ENCODE assay signal across 27 cellular contexts in the genomic region with DNA sequence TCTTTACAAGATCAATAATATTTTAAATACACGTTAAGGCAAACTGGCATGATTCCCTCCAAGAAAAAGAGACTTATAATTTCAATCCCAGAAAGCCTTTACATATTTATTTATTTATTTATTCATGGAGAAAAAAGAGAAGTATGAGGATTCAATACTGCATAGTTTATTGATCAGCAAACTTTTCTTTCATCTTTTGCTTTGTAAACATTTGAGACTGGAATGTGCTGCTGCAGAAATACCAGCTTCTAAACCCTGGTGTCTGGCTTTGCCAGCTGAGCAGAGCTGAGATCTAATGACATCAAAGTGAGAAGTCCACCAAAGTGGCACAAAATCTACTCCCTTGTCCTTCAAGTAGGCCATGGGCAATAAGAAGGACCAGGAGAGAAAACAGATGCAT.
A peak's percentile ranks its signal among the peaks of the same experiment; 100 is the strongest.
DNase-seq lines count a peak whose midpoint lies in the region; ATAC-seq, FAIRE-seq and TF ChIP-seq lines count a peak whose summit lies in the region.
"Had no signal": no experiment of that assay in that cellular context is flagged by ENCODE, and none has a peak within 500 bp of the region (broad histone marks: within the 10 kb centered on the region; RNA-seq: fewer than 3 reads in every experiment).

No MANE protein-coding gene starts in this region.

- TF ChIP-seq CTCF in GM12878 (IDR thresholded peaks at IDR 0.05 in 2 of 3, conservative IDR thresholded peaks at IDR 0.05 in 1 of 3; ENCODE audit: control insufficient read depth in 2 of 3, extremely low read depth in 1 of 3, insufficient read depth in 1 of 3, low read depth in 3 of 3, low read length in 3 of 3) (no peak), right lobe of liver (IDR thresholded peaks at IDR 0.05) (no peak), progenitor cell of endocrine pancreas (IDR thresholded peaks at IDR 0.05; ENCODE audit: unreplicated experiment) (no peak)

- H3K9me3 Mint-ChIP-seq in progenitor cell of endocrine pancreas (ENCODE audit: low read depth): no peaks in the 10 kb centered on the region
- H3K9me3 Mint-ChIP-seq: CD4-positive, alpha-beta T cell had no signal

- no peak for TF ChIP-seq EP300 in GM12878 (IDR thresholded peaks at IDR 0.05; ENCODE audit: borderline replicate concordance in 1 of 2, control insufficient read depth in 1 of 2, low read depth in 2 of 2, low read length in 2 of 2)

- intact Hi-C loops in GM12878 (cut with micrococcal nuclease; ENCODE audit: unreplicated experiment) (loop anchor here (5.0 kb wide), 1 partner anchor 83 kb away; no protein-coding TSS in a partner anchor), right lobe of liver (cut with DNase I) (no loop called here)

- peak overlapping the region in 7 of 11 experiments; percentile 33 to 74 (median 66); a peak in 14 of 22 replicates for H3K27ac ChIP-seq in BLaER1 treated with 17β-estradiol and CSF1 and Interleukin-3, amounts not matched to agents 10 nM and 100 nM
- H3K27ac ChIP-seq in GM12878 (ENCODE audit: control insufficient read depth, insufficient read depth) (no peak overlapping the region), right lobe of liver (peak overlapping the region in 2 of 3 donors; percentile 11 to 48)
- H3K27ac ChIP-seq: RWPE1 had no signal

- no peaks in the 10 kb centered on the region for H3K27me3 ChIP-seq in BLaER1 treated with 17β-estradiol and CSF1 and Interleukin-3, amounts not matched to agents 10 nM and 100 nM
- H3K27me3 ChIP-seq in GM12878 (replicated peaks in 1 of 2; ENCODE audit: control insufficient read depth in 2 of 2, insufficient read depth in 2 of 2, low read length in 1 of 2) (no peaks in the 10 kb centered on the region), right lobe of liver (no peaks in the 10 kb centered on the region)
- H3K27me3 ChIP-seq: BE2C had no signal

- TF ChIP-seq POLR2A in GM12878 (IDR thresholded peaks at IDR 0.05; ENCODE audit: low read depth, low read length): no peak
- TF ChIP-seq POLR2A in right lobe of liver (IDR thresholded peaks at IDR 0.05): no peak

- no peak overlapping the region for H3K4me3 Mint-ChIP-seq in progenitor cell of endocrine pancreas (ENCODE audit: low read depth)
- H3K4me3 Mint-ChIP-seq: CD4-positive, alpha-beta T cell had no signal

- RAD21 ChIA-PET in GM12878 (lab: Charles Lee; ENCODE audit: unreplicated experiment): interaction anchor here (0.7 to 1.9 kb wide), 2 partner anchors 28 to 93 kb away, joined by 3 to 9 read pairs; no protein-coding TSS in a partner anchor

- POLR2A ChIA-PET in GM12878 (lab: Charles Lee): interaction anchor here (0.6 kb wide), 1 partner anchor 30 kb away, joined by 4 read pairs; no protein-coding TSS in a partner anchor

- ATAC-seq in GM12878: no peak
- peak; percentile 12 to 41 (median 22) for ATAC-seq in right lobe of liver
- ATAC-seq in GM21526 (IDR thresholded peaks at IDR 0.05; ENCODE audit: low FRiP score, unreplicated experiment): no peak
- ATAC-seq in HG02642 (IDR thresholded peaks at IDR 0.05; ENCODE audit: poor library complexity, unreplicated experiment): no peak
- ATAC-seq: HCT116, K562, Panc1 had no signal

- H3K79me2 ChIP-seq in GM12878 (ENCODE audit: control insufficient read depth, insufficient read depth, low read length): no peaks in the 10 kb centered on the region

- H3K4me1 Mint-ChIP-seq in progenitor cell of endocrine pancreas (ENCODE audit: low read depth): peaks cover 61% of the 10 kb centered on the region

- no peaks in the 10 kb centered on the region for H3K27me3 Mint-ChIP-seq in progenitor cell of endocrine pancreas
- H3K27me3 Mint-ChIP-seq: CD4-positive, alpha-beta T cell had no signal

- CTCF ChIA-PET in GM12878 (lab: Yijun Ruan, JAX): interaction anchor here (0.8 to 2.8 kb wide), 6 partner anchors 10 to 349 kb away, joined by 3 to 9 read pairs (median 4); a partner anchor contains a TSS

- peak overlapping the region; percentile 81 for H3K27ac Mint-ChIP-seq in progenitor cell of endocrine pancreas
- H3K27ac Mint-ChIP-seq: CD4-positive, alpha-beta T cell had no signal

- DNase-seq in GM12878 (ENCODE audit: low read depth, low spot score) (no peak), right lobe of liver (no peak), progenitor cell of endocrine pancreas (ENCODE audit: low spot score, unreplicated experiment) (no peak), C1 segment of cervical spinal cord (lab: John Stamatoyannopoulos, UW) (no peak)
- no peak for DNase-seq in activated CD4-positive, CD25-positive, alpha-beta regulatory T cell treated with anti-CD3 and anti-CD28 coated beads, Interleukin-2, amount 50 U/mL, for 72 hours
- DNase-seq: 8988T; ACHN; BE2C; CD4-positive, alpha-beta T cell; DMS79; EL; GDM1; NCI-H1105 treated with DMSO at 0.1 percent for 48 hours; NCI-H146; NCI-H1930; NCI-H2107; NCI-H446; NCI-H524 treated with DMSO at 0.1 percent for 48 hours; NCI-H774; SHP77 had no signal

- WGBS in GM12878 (ENCODE audit: insufficient coverage, insufficient replicate concordance, low lambda C conversion rate, missing lambda C conversion rate): 0% methylated on average over 1 of the region's 1 CpG
- 0% methylated on average over 1 of the region's 1 CpG for WGBS in right lobe of liver (ENCODE audit: insufficient coverage, low coverage, low lambda C conversion rate, missing lambda C conversion rate)

- peak overlapping the region in 3 of 10 experiments; percentile 2 to 43 (median 9); a peak in 3 of 20 replicates for H3K4me3 ChIP-seq in BLaER1 treated with 17β-estradiol and CSF1 and Interleukin-3, amounts not matched to agents 10 nM and 100 nM
- H3K4me3 ChIP-seq in GM12878 (no peak overlapping the region), right lobe of liver (no peak overlapping the region)
- H3K4me3 ChIP-seq: K562 had no signal

- H3K4me1 ChIP-seq in BLaER1 treated with 17β-estradiol and CSF1 and Interleukin-3, amounts not matched to agents 10 nM and 100 nM: peaks cover 12 to 51% (median 29%) of the 10 kb centered on the region in 10 experiments
- peaks cover 13% of the 10 kb centered on the region for H3K4me1 ChIP-seq in GM12878 (ENCODE audit: control insufficient read depth, insufficient read depth, low read length)
- H3K4me1 ChIP-seq in right lobe of liver: peaks cover 0 to 38% (median 19%) of the 10 kb centered on the region in 4 donors
- H3K4me1 ChIP-seq: BE2C had no signal

- BruUV-seq in GM12878 (replicated peaks; lab: Mats Ljungman, UMichigan): no TSS peak

- H2AFZ ChIP-seq in GM12878 (ENCODE audit: control insufficient read depth, low read depth, low read length): no peak overlapping the region

- FAIRE-seq in GM12878 (lab: Jason Lieb, UNC): no peak
- FAIRE-seq: K562 had no signal

- peaks cover 0 to 22% (median 2%) of the 10 kb centered on the region in 11 experiments; a peak in 8 of 22 replicates for H3K36me3 ChIP-seq in BLaER1 treated with 17β-estradiol and CSF1 and Interleukin-3, amounts not matched to agents 10 nM and 100 nM
- H3K36me3 ChIP-seq in GM12878 (ENCODE audit: control insufficient read depth in 2 of 2, insufficient read depth in 2 of 2, low read length in 1 of 2) (no peaks in the 10 kb centered on the region), right lobe of liver (no peaks in the 10 kb centered on the region)
- H3K36me3 ChIP-seq: BE2C had no signal

- H3K9me3 ChIP-seq in BLaER1 treated with 17β-estradiol and CSF1 and Interleukin-3, amounts not matched to agents 10 nM and 100 nM (replicated peaks in 1 of 11): peaks cover 0 to 9% (median 0%) of the 10 kb centered on the region in 11 experiments; a peak in 3 of 22 replicates
- H3K9me3 ChIP-seq in GM12878 (replicated peaks; ENCODE audit: control insufficient read depth, insufficient read depth, low read length) (no peaks in the 10 kb centered on the region), right lobe of liver (no peaks in the 10 kb centered on the region)
- H3K9me3 ChIP-seq: BE2C had no signal

- SMC1A ChIA-PET in GM12878 (lab: Charles Lee; ENCODE audit: uncharacterized antibody, unreplicated experiment): interaction anchor here (0.6 to 1.2 kb wide), 6 partner anchors 20 to 210 kb away, joined by 3 to 8 read pairs (median 3); no protein-coding TSS in a partner anchor

- H3K9ac ChIP-seq in BLaER1 treated with 17β-estradiol and CSF1 and Interleukin-3, amounts not matched to agents 10 nM and 100 nM: peak overlapping the region in 5 of 11 experiments; percentile 25 to 61 (median 55); a peak in 10 of 22 replicates
- H3K9ac ChIP-seq in GM12878 (ENCODE audit: control insufficient read depth, insufficient read depth, low read length): no peak overlapping the region

- H3K36me3 Mint-ChIP-seq in progenitor cell of endocrine pancreas (ENCODE audit: insufficient read depth): no peaks in the 10 kb centered on the region

- in situ Hi-C loops in GM12878 (cut with MboI): no loop called here

- peak overlapping the region; percentile 45 to 80 (median 66); a peak in 21 of 22 replicates for H3K4me2 ChIP-seq in BLaER1 treated with 17β-estradiol and CSF1 and Interleukin-3, amounts not matched to agents 10 nM and 100 nM
- peak overlapping the region; percentile 90 for H3K4me2 ChIP-seq in GM12878 (ENCODE audit: control insufficient read depth, insufficient read depth)

- no peaks in the 10 kb centered on the region for H4K20me1 ChIP-seq in BLaER1 treated with 17β-estradiol and CSF1 and Interleukin-3, amounts not matched to agents 10 nM and 100 nM
- no peaks in the 10 kb centered on the region for H4K20me1 ChIP-seq in GM12878 (ENCODE audit: control insufficient read depth, insufficient read depth)

- TF ChIP-seq RAD21 in GM12878 (IDR thresholded peaks at IDR 0.05; ENCODE audit: insufficient read depth, low read depth, low read length): no peak

TF ChIP-seq in GM12878, 131 proteins besides CTCF, POLR2A, EP300 and RAD21 (continues in another document):
- TF ChIP-seq, protein P1, sequence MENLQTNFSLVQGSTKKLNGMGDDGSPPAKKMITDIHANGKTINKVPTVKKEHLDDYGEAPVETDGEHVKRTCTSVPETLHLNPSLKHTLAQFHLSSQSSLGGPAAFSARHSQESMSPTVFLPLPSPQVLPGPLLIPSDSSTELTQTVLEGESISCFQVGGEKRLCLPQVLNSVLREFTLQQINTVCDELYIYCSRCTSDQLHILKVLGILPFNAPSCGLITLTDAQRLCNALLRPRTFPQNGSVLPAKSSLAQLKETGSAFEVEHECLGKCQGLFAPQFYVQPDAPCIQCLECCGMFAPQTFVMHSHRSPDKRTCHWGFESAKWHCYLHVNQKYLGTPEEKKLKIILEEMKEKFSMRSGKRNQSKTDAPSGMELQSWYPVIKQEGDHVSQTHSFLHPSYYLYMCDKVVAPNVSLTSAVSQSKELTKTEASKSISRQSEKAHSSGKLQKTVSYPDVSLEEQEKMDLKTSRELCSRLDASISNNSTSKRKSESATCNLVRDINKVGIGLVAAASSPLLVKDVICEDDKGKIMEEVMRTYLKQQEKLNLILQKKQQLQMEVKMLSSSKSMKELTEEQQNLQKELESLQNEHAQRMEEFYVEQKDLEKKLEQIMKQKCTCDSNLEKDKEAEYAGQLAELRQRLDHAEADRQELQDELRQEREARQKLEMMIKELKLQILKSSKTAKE (IDR thresholded peaks at IDR 0.05; ENCODE audit: low read depth, poor library complexity, severe bottlenecking): no peak
- no peak for TF ChIP-seq SRF (IDR thresholded peaks at IDR 0.05; ENCODE audit: low read depth in 2 of 2, low read length in 2 of 2)

Comparison
In these comparisons a context has a peak if more than half of its experiments do, and no peak if none do; other contexts are left out.
1. ATAC-seq: peak in right lobe of liver (4 of 4); none in GM12878 (single experiment), GM21526 (single experiment) and HG02642 (single experiment).